Comparison of ENCODE assay signal across 10 cellular contexts in the genomic region with DNA sequence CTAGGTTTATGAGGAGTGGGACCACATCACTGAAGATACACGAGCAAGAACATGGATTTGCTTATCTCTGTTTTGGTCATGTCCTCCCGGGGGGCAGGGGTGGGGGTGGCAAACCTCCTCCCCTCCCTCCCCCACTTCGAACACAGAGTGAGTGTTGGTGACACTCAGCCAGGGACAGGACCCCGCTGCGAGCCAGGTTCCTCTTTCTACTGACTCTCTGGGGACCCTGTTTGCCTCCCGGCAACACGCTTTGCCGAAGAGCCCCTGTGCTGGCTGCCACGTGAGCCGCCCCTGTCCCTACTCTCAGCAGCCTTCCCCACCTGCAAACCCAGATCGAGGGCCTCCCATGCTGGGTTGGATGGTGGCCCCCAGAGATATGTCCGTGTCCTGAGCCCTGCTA. TPM values are rescaled to one million over a fixed set of nuclear protein-coding genes. Genes with fewer than 3 reads are reported as not detected.
A peak's percentile ranks its signal among the peaks of the same experiment; 100 is the strongest.
DNase-seq lines count a peak whose midpoint lies in the region; ATAC-seq, FAIRE-seq and TF ChIP-seq lines count a peak whose summit lies in the region.
"Had no signal": no experiment of that assay in that cellular context is flagged by ENCODE, and none has a peak within 500 bp of the region (broad histone marks: within the 10 kb centered on the region; RNA-seq: fewer than 3 reads in every experiment).

No MANE protein-coding gene starts in this region.

- no peaks in the 10 kb centered on the region for H3K36me3 ChIP-seq in kidney (ENCODE audit: control insufficient read depth in 1 of 2, insufficient read depth in 2 of 2, low read length in 2 of 2)

- H3K4me1 Mint-ChIP-seq in central memory CD8-positive, alpha-beta T cell: peaks cover 35% of the 10 kb centered on the region

- DNase-seq in GM10266 (ENCODE audit: extremely low spot score) (peak; percentile 62), cerebellar cortex (ENCODE audit: low spot score) (no peak), NCI-H2196 (lab: John Stamatoyannopoulos, UW; ENCODE audit: unreplicated experiment) (no peak), kidney (no peak)
- peak in 1 of 2 donors; percentile 9 for DNase-seq in central memory CD8-positive, alpha-beta T cell (ENCODE audit: low spot score in 2 of 2)
- DNase-seq: hypothalamus, NCI-H526 treated with DMSO at 0.1 percent for 48 hours had no signal

- peak overlapping the region; percentile 95 for H3K27ac Mint-ChIP-seq in central memory CD8-positive, alpha-beta T cell (ENCODE audit: low read depth)

- H3K4me3 ChIP-seq in kidney (ENCODE audit: low read length in 2 of 2): no peak overlapping the region

- ATAC-seq in GM19351 (IDR thresholded peaks at IDR 0.05; ENCODE audit: unreplicated experiment) (peak; percentile 43), HG03342 (IDR thresholded peaks at IDR 0.05; ENCODE audit: unreplicated experiment) (peak; percentile 64), GM18520 (IDR thresholded peaks at IDR 0.05; ENCODE audit: unreplicated experiment) (no peak)
- ATAC-seq in central memory CD8-positive, alpha-beta T cell (replicated peaks; ENCODE audit: extremely low read depth, poor library complexity, severe bottlenecking): no peak

- H3K9me3 Mint-ChIP-seq in central memory CD8-positive, alpha-beta T cell: no peaks in the 10 kb centered on the region

- no peaks in the 10 kb centered on the region for H3K9me3 ChIP-seq in kidney (ENCODE audit: control insufficient read depth in 1 of 2, low read length in 2 of 2)

- peaks cover 68% of the 10 kb centered on the region for H3K36me3 Mint-ChIP-seq in central memory CD8-positive, alpha-beta T cell (ENCODE audit: insufficient read depth)

- intact Hi-C loops in kidney (cut with DNase I): no loop called here

- H3K4me1 ChIP-seq in kidney (ENCODE audit: control insufficient read depth in 1 of 2, insufficient read depth in 1 of 2, low read depth in 1 of 2, low read length in 2 of 2): no peaks in the 10 kb centered on the region

- H3K9ac ChIP-seq in kidney (ENCODE audit: low read length in 2 of 2): no peak overlapping the region

- peak overlapping the region in 1 of 2 donors; percentile 53 for H3K27ac ChIP-seq in kidney (ENCODE audit: low read depth in 2 of 2, low read length in 2 of 2)

- FAIRE-seq in kidney (lab: Jason Lieb, UNC): no peak

- TF ChIP-seq CTCF in GM10266 (IDR thresholded peaks at IDR 0.05; ENCODE audit: control insufficient read depth, insufficient read depth, low read depth, missing control alignments) (no peak), kidney (IDR thresholded peaks at IDR 0.05; ENCODE audit: borderline replicate concordance, extremely low read depth, insufficient read depth) (no peak)

- peak overlapping the region; percentile 62 for H3K4me3 Mint-ChIP-seq in central memory CD8-positive, alpha-beta T cell

- no peaks in the 10 kb centered on the region for H3K27me3 Mint-ChIP-seq in central memory CD8-positive, alpha-beta T cell

RNA-seq across cellular contexts. Expression of gene P2RY8, which starts 34.7 kb away (rescaled TPM):
- 6.6 TPM for total RNA-seq in kidney
- 1.4 TPM for polyA plus RNA-seq in kidney (ENCODE audit: insufficient read depth, low read depth, low replicate concordance)

RNA-seq across cellular contexts. Expression of gene ASMTL, which starts 49.5 kb away (rescaled TPM):
- total RNA-seq in kidney: 33.3 TPM
- 29.9 TPM for polyA plus RNA-seq in kidney (ENCODE audit: insufficient read depth, low read depth, low replicate concordance)

Comparison
In these comparisons a context has a peak if more than half of its experiments do, and no peak if none do; other contexts are left out.
1. ATAC-seq: peak in GM19351 (single experiment) and HG03342 (single experiment); none in central memory CD8-positive, alpha-beta T cell (single experiment) and GM18520 (single experiment).